Comparison of ENCODE assay signal across 16 cellular contexts in genomic region chr9:91182429-91182828, GRCh38.
DNase-seq lines count a peak whose midpoint lies in the region; FAIRE-seq and TF ChIP-seq lines count a peak whose summit lies in the region.
"Had no signal": no experiment of that assay in that cellular context is flagged by ENCODE, and none has a peak within 500 bp of the region (broad histone marks: within the 10 kb centered on the region; RNA-seq: fewer than 3 reads in every experiment).

No MANE protein-coding gene starts in this region.

- no peak overlapping the region for H3K4me3 ChIP-seq in PC-9
- H3K4me3 ChIP-seq in fibroblast of pulmonary artery (replicated peaks; ENCODE audit: low read depth, low read length): no peak overlapping the region
- no peak overlapping the region for H3K4me3 ChIP-seq in skeletal muscle cell (ENCODE audit: low read depth, low read length)
- H3K4me3 ChIP-seq: spleen, thoracic aorta had no signal

- POLR2A ChIA-PET in PC-9 (lab: Charles Lee; ENCODE audit: unreplicated experiment): interaction anchor here (0.6 kb wide), 1 partner anchor 10 kb away, joined by 23 read pairs; no protein-coding TSS in a partner anchor

- H4K5ac ChIP-seq in H9 (ENCODE audit: insufficient read length, low read depth, low read length): no peak overlapping the region

- peaks cover 0 to 5% of the 10 kb centered on the region in 2 experiments; a peak in 1 of 4 replicates for H3K4me1 Mint-ChIP-seq in H9

- H3K23me2 ChIP-seq in H9 (ENCODE audit: insufficient read length, low read depth, low read length, poor library complexity, severe bottlenecking): no peaks in the 10 kb centered on the region

- no peak overlapping the region for H3K23ac ChIP-seq in H9 (ENCODE audit: insufficient read length, low read depth, low read length)

- H2AK5ac ChIP-seq in H9 (ENCODE audit: insufficient read length, low read length): no peak overlapping the region

- H3K4me2 ChIP-seq in PC-9 (peak overlapping the region; percentile 31), H9 (ENCODE audit: insufficient read depth, insufficient read length, low read length) (no peak overlapping the region)

- H3K27ac ChIP-seq in PC-9 (peak overlapping the region; percentile 55), H9 (ENCODE audit: insufficient read length, low read depth, low read length) (no peak overlapping the region)
- H3K27ac ChIP-seq: spleen, thoracic aorta had no signal

- no peak overlapping the region for H3K4ac ChIP-seq in H9 (ENCODE audit: low read depth, low read length)

- H3K27me3 ChIP-seq in PC-9 (ENCODE audit: insufficient read depth, low read depth): no peaks in the 10 kb centered on the region
- H3K27me3 ChIP-seq in H9 (ENCODE audit: insufficient read depth, low read length): no peaks in the 10 kb centered on the region
- H3K27me3 ChIP-seq: spleen had no signal

- H2BK15ac ChIP-seq in H9 (ENCODE audit: low read depth, low read length): no peak overlapping the region

- WGBS in H9 (ENCODE audit: extremely low coverage, insufficient read length, low lambda C conversion rate): no CpG with 5 or more reads among the region's 6 CpGs

- H3K4me1 ChIP-seq in PC-9 (replicated peaks; ENCODE audit: insufficient read depth) (peaks cover 35% of the 10 kb centered on the region), H9 (ENCODE audit: insufficient read depth, low read length) (no peaks in the 10 kb centered on the region)

- intact Hi-C loops in PC-9 (cut with micrococcal nuclease; ENCODE audit: unreplicated experiment): no loop called here

- no peak for TF ChIP-seq POLR2A in H54 (IDR thresholded peaks at IDR 0.05; ENCODE audit: low read depth, low read length)

- no peak overlapping the region for H2AFZ ChIP-seq in PC-9
- H2AFZ ChIP-seq in H9 (ENCODE audit: low read length): no peak overlapping the region

- H3K79me1 ChIP-seq in H9 (ENCODE audit: insufficient read depth, low read depth, low read length, poor library complexity, severe bottlenecking): no peaks in the 10 kb centered on the region

- H4K20me1 ChIP-seq in PC-9 (ENCODE audit: insufficient read depth) (no peaks in the 10 kb centered on the region), H9 (ENCODE audit: control insufficient read depth, insufficient read depth, insufficient read length) (no peaks in the 10 kb centered on the region)

- H3K4me3 Mint-ChIP-seq in H9: no peak overlapping the region

- no peaks in the 10 kb centered on the region; the same call in 1 of the 2 replicates for H3K9me3 ChIP-seq in PC-9 (ENCODE audit: insufficient read depth, low read depth)
- H3K9me3 ChIP-seq in H9 (ENCODE audit: control insufficient read depth, low read depth, low read length): no peaks in the 10 kb centered on the region
- H3K9me3 ChIP-seq: spleen, thoracic aorta had no signal

- H3K9ac ChIP-seq in H9 (ENCODE audit: extremely low read depth, insufficient read length, low read length): no peak overlapping the region

- no peaks in the 10 kb centered on the region; the same call in 1 of the 2 replicates for H3K9me2 ChIP-seq in PC-9 (ENCODE audit: insufficient read depth)

- no peak overlapping the region for H3K56ac ChIP-seq in H9 (ENCODE audit: insufficient read length, low read depth, low read length)

- no peak overlapping the region for H3K14ac ChIP-seq in H9 (ENCODE audit: insufficient read depth, low read length)

- no peak overlapping the region for H2BK12ac ChIP-seq in H9 (ENCODE audit: insufficient read length, low read depth, low read length)

- no peak overlapping the region for H2BK5ac ChIP-seq in H9 (ENCODE audit: insufficient read length, low read length)

- H4K8ac ChIP-seq in H9 (replicated peaks; ENCODE audit: insufficient read length, low read depth, low read length): no peak overlapping the region

- peaks cover 0 to 3% of the 10 kb centered on the region in 2 experiments; a peak in 2 of 5 replicates for H3K9me3 Mint-ChIP-seq in H9

- no peaks in the 10 kb centered on the region for H3K36me3 ChIP-seq in PC-9 (ENCODE audit: low read depth)
- H3K36me3 ChIP-seq: spleen, thoracic aorta had no signal

- no peaks in the 10 kb centered on the region for H3K36me3 Mint-ChIP-seq in H9 (ENCODE audit: insufficient read depth in 1 of 3, low read depth in 3 of 3)

- no peak overlapping the region for H3K18ac ChIP-seq in H9 (ENCODE audit: insufficient read length, low read depth, low read length)

- TF ChIP-seq CTCF in PC-9 (conservative IDR thresholded peaks at IDR 0.05) (no peak), fibroblast of pulmonary artery (IDR thresholded peaks at IDR 0.05; ENCODE audit: low read length, missing control alignments) (no peak), H9 (conservative IDR thresholded peaks at IDR 0.05) (no peak)

- CTCF ChIA-PET in PC-9 (lab: Charles Lee): no interaction called here

- H3K27me3 Mint-ChIP-seq in H9 (ENCODE audit: low read depth): no peaks in the 10 kb centered on the region

- H2BK120ac ChIP-seq in H9 (ENCODE audit: low read depth, low read length, poor library complexity, severe bottlenecking): no peak overlapping the region

- FAIRE-seq in HTR-8/SVneo (lab: Jason Lieb, UNC) (no peak), H54 (lab: Jason Lieb, UNC) (no peak)
- FAIRE-seq: A204.1 had no signal

- no peak overlapping the region for H3T11ph ChIP-seq in H9 (ENCODE audit: low read length)

- no peaks in the 10 kb centered on the region for H3K79me2 ChIP-seq in PC-9 (ENCODE audit: low read depth)
- H3K79me2 ChIP-seq in H9 (ENCODE audit: insufficient read depth, low read length): no peaks in the 10 kb centered on the region

- H3K27ac Mint-ChIP-seq in H9: no peak overlapping the region

- no peak overlapping the region for H4K91ac ChIP-seq in H9 (ENCODE audit: insufficient read length, low read depth, low read length)

- no TSS peak for BruUV-seq in PC-9 (replicated peaks; lab: Mats Ljungman, UMichigan)

- peak in 2 of 3 experiments; percentile 2 to 5 for DNase-seq in NCI-H1417 (lab: John Stamatoyannopoulos, UW)
- no peak for DNase-seq in NCI-H1417 treated with DMSO at 0.1 percent for 48 hours (lab: John Stamatoyannopoulos, UW)
- peak; percentile 63 to 81 for DNase-seq in PC-9
- peak; percentile 56 for DNase-seq in fibroblast of pulmonary artery (ENCODE audit: low read depth)
- DNase-seq in skeletal muscle cell (ENCODE audit: low read depth): peak; percentile 31
- DNase-seq in HTR-8/SVneo (ENCODE audit: insufficient read length, low spot score): no peak
- no peak for DNase-seq in H54 (ENCODE audit: insufficient read length, low spot score)
- DNase-seq in H9: no peak
- DNase-seq: activated CD4-positive, alpha-beta T cell treated with anti-CD3 and anti-CD28 coated beads for 48 hours; effector memory CD4-positive, alpha-beta T cell; KG1; left ventricle myocardium superior; NCI-H2029; spleen had no signal

- no peak overlapping the region for H2BK20ac ChIP-seq in H9 (ENCODE audit: low read depth, low read length, poor library complexity, severe bottlenecking)

- H3F3A ChIP-seq in PC-9 (ENCODE audit: insufficient read depth, low read depth): peaks cover 9% of the 10 kb centered on the region; the same call in 1 of the 2 replicates

Comparison
In these comparisons a context has a peak if more than half of its experiments do, and no peak if none do; other contexts are left out.
1. DNase-seq: peak in NCI-H1417 (2 of 3), PC-9 (2 of 2), fibroblast of pulmonary artery (single experiment) and skeletal muscle cell (single experiment); none in NCI-H1417 treated with DMSO at 0.1 percent for 48 hours (single experiment), HTR-8/SVneo (single experiment), H54 (single experiment) and H9 (single experiment).